In genomic region chr11:40247023-40247422, GRCh38 we compare ENCODE assay signal across 1 cellular context.
A peak's percentile ranks its signal among the peaks of the same experiment; 100 is the strongest.
TF ChIP-seq lines count a peak whose summit lies in the region.

No MANE protein-coding gene starts in this region.

TF ChIP-seq in GM23338, 12 proteins besides CTCF, POLR2A, EP300 and RAD21 (continued from another document):
- TF ChIP-seq ETS1 (IDR thresholded peaks at IDR 0.05), result no peak
- TF ChIP-seq ZNF114 (CRISPR knock-in tag; IDR thresholded peaks at IDR 0.05), result no peak
- TF ChIP-seq NANOG (IDR thresholded peaks at IDR 0.05; ENCODE audit: borderline replicate concordance), result peak; percentile 22; the same call in 1 of the 2 replicates
- TF ChIP-seq REST (IDR thresholded peaks at IDR 0.05; ENCODE audit: unreplicated experiment), result no peak
TF ChIP-seq in GM23338: peak in this region for 2.
